Comparison of ENCODE assay signal across 20 cellular contexts in the genomic region with DNA sequence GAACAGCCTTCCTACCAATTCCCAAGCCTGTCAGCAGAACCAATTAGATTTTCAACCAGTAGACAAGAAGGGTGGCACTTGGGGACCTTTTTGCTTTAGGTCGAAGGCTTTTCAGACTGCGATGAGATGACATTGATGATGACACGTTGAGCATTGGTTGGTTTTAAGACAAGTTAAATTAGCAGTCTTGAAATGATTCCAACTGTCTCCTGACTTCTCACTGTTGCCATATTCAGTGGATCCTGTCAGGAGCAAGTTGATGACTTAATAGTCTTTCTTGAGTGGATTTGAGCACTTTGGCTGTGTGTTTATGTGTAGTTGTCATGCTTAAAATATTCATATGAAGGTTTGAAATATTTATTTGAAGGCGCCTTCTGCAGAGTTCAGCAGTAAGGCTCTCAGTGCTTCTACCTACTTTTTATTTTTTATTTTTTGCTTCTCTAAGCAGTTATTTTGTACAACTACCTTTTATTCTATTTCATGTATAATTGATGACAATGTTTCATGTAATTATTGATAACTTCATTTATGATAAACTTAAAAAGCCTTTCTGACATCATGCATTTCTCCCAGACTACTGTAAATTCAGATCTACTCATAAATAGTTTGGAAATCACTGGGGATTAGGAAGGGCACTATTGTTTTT.
"Had no signal": no experiment of that assay in that cellular context is flagged by ENCODE, and none has a peak within 500 bp of the region (broad histone marks: within the 10 kb centered on the region; RNA-seq: fewer than 3 reads in every experiment).

No MANE protein-coding gene starts in this region.

- H2AFZ ChIP-seq: neural progenitor cell had no signal

- H3K27me3 ChIP-seq: esophagus muscularis mucosa, gastrocnemius medialis, neural progenitor cell, pancreas, testis, tibial nerve, upper lobe of right lung, vagina had no signal

- H3K9ac ChIP-seq: neural progenitor cell had no signal

- FAIRE-seq: kidney, pancreas had no signal

- H3K4me1 ChIP-seq: lower lobe of right lung, pancreas, testis, tibial nerve, upper lobe of right lung, vagina had no signal

- H3K27ac ChIP-seq: epithelial cell of prostate, esophagus muscularis mucosa, gastrocnemius medialis, left ventricle myocardium inferior, lower lobe of right lung, neural progenitor cell, pancreas, skin epidermis, testis, tibial nerve, upper lobe of right lung, vagina had no signal

- H3K9me3 ChIP-seq: esophagus muscularis mucosa, gastrocnemius medialis, left ventricle myocardium inferior, lower lobe of right lung, pancreas, testis, tibial nerve, upper lobe of right lung, vagina had no signal

- H3K36me3 ChIP-seq: esophagus muscularis mucosa, gastrocnemius medialis, left ventricle myocardium inferior, lower lobe of right lung, neural progenitor cell, pancreas, tibial nerve, upper lobe of right lung, vagina had no signal

- H3K4me2 ChIP-seq: neural progenitor cell had no signal

- H3K4me3 ChIP-seq: esophagus muscularis mucosa, gastrocnemius medialis, left ventricle myocardium inferior, lower lobe of right lung, neural progenitor cell, pancreas, skin epidermis, testis, tibial nerve, upper lobe of right lung, vagina had no signal

- DNase-seq: effector memory CD8-positive, alpha-beta T cell; gastrocnemius medialis; kidney; left cardiac atrium; left ventricle myocardium inferior; lower lobe of right lung; natural killer cell; pancreas; stimulated activated CD4-positive, alpha-beta T cell treated with anti-CD3 and anti-CD28 coated beads, Interleukin-2, amount 100 ng/mL, for 24 hours; stimulated activated CD4-positive, alpha-beta T cell treated with anti-CD3 and anti-CD28 coated beads, Interleukin-4, amount 100 ng/mL, for 4 hours; stimulated activated naive B cell treated with anti-CD40 and anti-IgM and Interleukin-4, amounts not matched to agents 10 μg/mL and 1 μg/mL and 100 μg/mL, for 72 hours; stimulated activated naive CD8-positive, alpha-beta T cell treated with anti-CD3 and anti-CD28 coated beads, Interleukin-15, amount 100 ng/mL, for 72 hours; testis; upper lobe of right lung had no signal
